Comparison of ENCODE assay signal across 16 cellular contexts in the genomic region with DNA sequence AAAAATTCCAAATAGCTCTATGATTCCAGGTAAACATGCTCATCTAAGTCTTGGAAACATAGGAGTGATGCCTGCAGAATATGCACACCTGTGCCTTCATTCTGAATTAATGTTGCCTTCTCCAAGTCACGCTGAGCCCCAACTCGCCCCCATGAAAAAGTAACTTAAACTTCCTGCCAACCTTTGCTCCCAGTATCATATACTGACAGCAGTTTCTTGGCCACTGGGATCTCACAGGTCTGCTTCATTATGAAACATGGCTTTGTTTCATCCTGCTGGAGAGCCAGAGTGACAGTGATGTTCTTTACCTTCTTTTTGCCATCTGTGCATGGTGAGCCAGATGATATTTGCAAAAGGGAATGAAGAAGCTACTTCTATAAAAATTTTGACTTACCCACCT. TPM values are rescaled to one million over a fixed set of nuclear protein-coding genes. Genes with fewer than 3 reads are reported as not detected.
DNase-seq lines count a peak whose midpoint lies in the region; TF ChIP-seq lines count a peak whose summit lies in the region.
"Had no signal": no experiment of that assay in that cellular context is flagged by ENCODE, and none has a peak within 500 bp of the region (broad histone marks: within the 10 kb centered on the region; RNA-seq: fewer than 3 reads in every experiment).

No MANE protein-coding gene starts in this region.

- TF ChIP-seq POLR2A in esophagus squamous epithelium (IDR thresholded peaks at IDR 0.05) (no peak), sigmoid colon (IDR thresholded peaks at IDR 0.05) (no peak)

- TF ChIP-seq CTCF in esophagus squamous epithelium (IDR thresholded peaks at IDR 0.05) = no peak
- TF ChIP-seq CTCF in sigmoid colon (IDR thresholded peaks at IDR 0.05) = no peak

- 41 to 80% methylated on average over 1 to 2 of the region's 2 CpGs for WGBS in esophagus squamous epithelium, 2 donors
- WGBS in sigmoid colon, 2 donors = 39 to 84% methylated on average over 2 of the region's 2 CpGs

- H3K36me3 ChIP-seq in SJCRH30 (peaks cover 5% of the 10 kb centered on the region; the same call in 1 of the 2 replicates), esophagus squamous epithelium (peaks cover 0 to 4% (median 0%) of the 10 kb centered on the region in 3 donors), sigmoid colon (no peaks in the 10 kb centered on the region)

- H3K9me3 ChIP-seq in SJCRH30 (replicated peaks) = peaks cover 6% of the 10 kb centered on the region
- H3K9me3 ChIP-seq in esophagus squamous epithelium = no peaks in the 10 kb centered on the region
- peaks cover 0 to 6% (median 0%) of the 10 kb centered on the region in 4 donors for H3K9me3 ChIP-seq in sigmoid colon

- DNase-seq in G401 (ENCODE audit: low spot score) (peak; percentile 61), SJCRH30 (no peak), esophagus squamous epithelium (lab: John Stamatoyannopoulos, UW) (no peak), sigmoid colon (no peak), HuH-7.5 (ENCODE audit: low spot score) (no peak), NCI-H774 (lab: John Stamatoyannopoulos, UW) (no peak), GDM1 (lab: John Stamatoyannopoulos, UW) (no peak)
- no peak for DNase-seq in activated naive CD4-positive, alpha-beta T cell (lab: John Stamatoyannopoulos, UW)
- DNase-seq: activated CD4-positive, CD25-positive, alpha-beta regulatory T cell; activated CD8-positive, alpha-beta memory T cell treated with anti-CD3 and anti-CD28 coated beads, Interleukin-2, amount 10 ng/mL, durations not matched to agents 7 days and 5 days; activated naive CD4-positive, alpha-beta T cell treated with anti-CD3 and anti-CD28 coated beads for 36 hours; AML-193; DMS 273 treated with DMSO at 0.1 percent for 48 hours; NCI-H1436; nephron progenitor cell; T-cell had no signal

- H3K4me3 ChIP-seq in SJCRH30 (no peak overlapping the region), esophagus squamous epithelium (no peak overlapping the region), sigmoid colon (no peak overlapping the region)

- H3K27me3 ChIP-seq in SJCRH30 (no peaks in the 10 kb centered on the region), esophagus squamous epithelium (no peaks in the 10 kb centered on the region), sigmoid colon (no peaks in the 10 kb centered on the region)

- H3K27ac ChIP-seq in SJCRH30 (peak overlapping the region; percentile 69), esophagus squamous epithelium (peak overlapping the region; percentile 63 to 88 (median 81)), sigmoid colon (peak overlapping the region; percentile 12 to 67 (median 41))

- peaks cover 34% of the 10 kb centered on the region for H3K4me1 ChIP-seq in SJCRH30
- peaks cover 13 to 56% (median 27%) of the 10 kb centered on the region in 3 donors for H3K4me1 ChIP-seq in esophagus squamous epithelium
- peaks cover 0 to 14% (median 13%) of the 10 kb centered on the region in 4 donors for H3K4me1 ChIP-seq in sigmoid colon

- no peak for TF ChIP-seq EP300 in sigmoid colon (IDR thresholded peaks at IDR 0.05)

- intact Hi-C loops in esophagus squamous epithelium (cut with DNase I) = no loop called here
- intact Hi-C loops in sigmoid colon (cut with DNase I) = no loop called here

- in situ Hi-C loops in G401 (cut with HindIII; ENCODE audit: low sequenced_read_pairs) = no loop called here

RNA-seq across cellular contexts. Expression of a gene that starts 34.9 kb away (rescaled TPM):
- total RNA-seq in G401 (2014; rRNA removed; shearing (Covaris generic)) = 1.5 and 2.1 TPM in 2 replicates
- 23.5 and 23.9 TPM in 2 replicates for total RNA-seq in SJCRH30 (2014; rRNA removed; shearing (Covaris generic))
- total RNA-seq in esophagus squamous epithelium (100 to 1,000 TPM; 185 to 345 (median 304) TPM), sigmoid colon (100 to 1,000 TPM in 1 of 4 donors, 10 to 100 TPM in 3; 41.9 to 127 (median 73.9) TPM)
- polyA plus RNA-seq in sigmoid colon = 10 to 100 TPM; 46.8 to 49.5 (median 47.9) TPM
